Comparison of ENCODE assay signal across 9 cellular contexts in the genomic region with DNA sequence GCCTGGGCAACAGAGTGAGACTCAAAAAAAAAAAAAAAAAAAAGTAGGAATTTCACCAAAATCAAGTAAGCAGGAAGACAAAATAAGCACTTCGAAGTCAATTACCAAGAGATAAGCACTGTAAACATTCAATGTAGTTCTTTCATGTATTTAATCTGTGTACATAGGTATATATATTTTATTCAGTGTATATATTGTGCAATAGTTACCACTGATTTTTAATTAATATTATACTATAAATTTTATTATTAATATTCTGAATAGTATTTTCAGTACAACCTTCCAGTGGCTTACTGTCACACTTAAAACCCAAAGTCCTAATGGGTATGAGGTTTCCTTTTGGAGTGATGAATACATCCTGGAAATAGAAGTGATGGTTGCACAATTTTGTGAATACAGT. TPM values are rescaled to one million over a fixed set of nuclear protein-coding genes. Genes with fewer than 3 reads are reported as not detected.
"Had no signal": no experiment of that assay in that cellular context is flagged by ENCODE, and none has a peak within 500 bp of the region (broad histone marks: within the 10 kb centered on the region; RNA-seq: fewer than 3 reads in every experiment).

No MANE protein-coding gene starts in this region.

- H3K4me3 ChIP-seq: GM12878 had no signal

- ATAC-seq: GM12878 had no signal

- DNase-seq: GDM1, GF-D8 had no signal

- FAIRE-seq: G401.6, GM12878, GM12891, GM12892, GM18507, GM19239 had no signal

RNA-seq across cellular contexts. Expression of a gene that starts 9.4 kb away (rescaled TPM):
- total RNA-seq: G401 had no signal
